In genomic region chr9:77744877-77745435, GRCh38 we compare ENCODE assay signal across 2 cellular contexts.
TF ChIP-seq lines count a peak whose summit lies in the region.

No MANE protein-coding gene starts in this region.

TF ChIP-seq in H1, 55 proteins besides CTCF, POLR2A, EP300 and RAD21:
- no peak for TF ChIP-seq SP1 (IDR thresholded peaks at IDR 0.05; ENCODE audit: low read depth, low read length)
- no peak for TF ChIP-seq ZNF274 (IDR thresholded peaks at IDR 0.05; ENCODE audit: borderline replicate concordance, extremely low read depth, low read length)
- no peak for TF ChIP-seq FOSL1 (IDR thresholded peaks at IDR 0.05; ENCODE audit: insufficient read depth, low read depth, low read length)
- TF ChIP-seq GABPA (IDR thresholded peaks at IDR 0.05; ENCODE audit: borderline replicate concordance, insufficient read depth, low read length), result no peak
- TF ChIP-seq KDM5A (IDR thresholded peaks at IDR 0.05; ENCODE audit: low read length), result no peak
- no peak for TF ChIP-seq CTBP2 (IDR thresholded peaks at IDR 0.05; ENCODE audit: borderline replicate concordance, insufficient read depth, insufficient read length, low read length)
- TF ChIP-seq POU5F1 (IDR thresholded peaks at IDR 0.05; ENCODE audit: low read depth, low read length), result no peak
- no peak for TF ChIP-seq CHD1 (IDR thresholded peaks at IDR 0.05; ENCODE audit: low read depth, low read length)
- TF ChIP-seq CBX8 (IDR thresholded peaks at IDR 0.05; ENCODE audit: borderline replicate concordance, low read depth, low read length), result no peak
- no peak for TF ChIP-seq SAP30 (IDR thresholded peaks at IDR 0.05; ENCODE audit: insufficient read depth, insufficient replicate concordance, low read length)
- no peak for TF ChIP-seq ATF3 (IDR thresholded peaks at IDR 0.05; ENCODE audit: insufficient read depth, low read depth, low read length)
- TF ChIP-seq KDM4A (IDR thresholded peaks at IDR 0.05; ENCODE audit: low read depth, low read length, severe bottlenecking), result no peak
- no peak for TF ChIP-seq RFX5 (IDR thresholded peaks at IDR 0.05; ENCODE audit: borderline replicate concordance, low read depth, low read length)
- no peak for TF ChIP-seq BRCA1 (IDR thresholded peaks at IDR 0.05; ENCODE audit: low read depth, low read length)
- TF ChIP-seq CHD2 (IDR thresholded peaks at IDR 0.05; ENCODE audit: low read length), result no peak
- TF ChIP-seq TBP (IDR thresholded peaks at IDR 0.05; ENCODE audit: low read depth, low read length), result no peak
- TF ChIP-seq RNF2 (IDR thresholded peaks at IDR 0.05; ENCODE audit: borderline replicate concordance, low read depth, low read length, missing control alignments, poor library complexity, severe bottlenecking), result no peak
TF ChIP-seq in H1: peak in this region for 0.

TF ChIP-seq in SK-N-SH, 30 proteins besides CTCF, POLR2A, EP300 and RAD21:
- TF ChIP-seq RFX5 (IDR thresholded peaks at IDR 0.05; ENCODE audit: low read length) (no peak), CHD2 (IDR thresholded peaks at IDR 0.05; ENCODE audit: low read length, partially characterized antibody) (no peak), FOSL2 (IDR thresholded peaks at IDR 0.05; ENCODE audit: borderline replicate concordance, low read depth) (no peak), MXI1 (IDR thresholded peaks at IDR 0.05; ENCODE audit: low read depth, low read length) (no peak), RCOR1 (IDR thresholded peaks at IDR 0.05; ENCODE audit: low read length) (no peak), REST (IDR thresholded peaks at IDR 0.05; ENCODE audit: low read depth, low read length) (no peak), ELF1 (IDR thresholded peaks at IDR 0.05) (no peak), SMC3 (IDR thresholded peaks at IDR 0.05; ENCODE audit: low read depth, low read length) (no peak), JUND (IDR thresholded peaks at IDR 0.05) (no peak), YY1 (IDR thresholded peaks at IDR 0.05; ENCODE audit: low read depth) (no peak), RXRA (IDR thresholded peaks at IDR 0.05; ENCODE audit: borderline replicate concordance, low read depth) (no peak), EZH2phosphoT487 (IDR thresholded peaks at IDR 0.05; ENCODE audit: borderline replicate concordance, low read depth) (no peak), GABPA (IDR thresholded peaks at IDR 0.05; ENCODE audit: low read depth) (no peak)
- TF ChIP-seq, protein P1, sequence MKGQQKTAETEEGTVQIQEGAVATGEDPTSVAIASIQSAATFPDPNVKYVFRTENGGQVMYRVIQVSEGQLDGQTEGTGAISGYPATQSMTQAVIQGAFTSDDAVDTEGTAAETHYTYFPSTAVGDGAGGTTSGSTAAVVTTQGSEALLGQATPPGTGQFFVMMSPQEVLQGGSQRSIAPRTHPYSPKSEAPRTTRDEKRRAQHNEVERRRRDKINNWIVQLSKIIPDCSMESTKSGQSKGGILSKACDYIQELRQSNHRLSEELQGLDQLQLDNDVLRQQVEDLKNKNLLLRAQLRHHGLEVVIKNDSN (IDR thresholded peaks at IDR 0.05; ENCODE audit: borderline replicate concordance, low read depth), result no peak
- TF ChIP-seq, protein P2, sequence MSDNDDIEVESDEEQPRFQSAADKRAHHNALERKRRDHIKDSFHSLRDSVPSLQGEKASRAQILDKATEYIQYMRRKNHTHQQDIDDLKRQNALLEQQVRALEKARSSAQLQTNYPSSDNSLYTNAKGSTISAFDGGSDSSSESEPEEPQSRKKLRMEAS (IDR thresholded peaks at IDR 0.05; ENCODE audit: low read depth), result no peak
- TF ChIP-seq, protein P3, sequence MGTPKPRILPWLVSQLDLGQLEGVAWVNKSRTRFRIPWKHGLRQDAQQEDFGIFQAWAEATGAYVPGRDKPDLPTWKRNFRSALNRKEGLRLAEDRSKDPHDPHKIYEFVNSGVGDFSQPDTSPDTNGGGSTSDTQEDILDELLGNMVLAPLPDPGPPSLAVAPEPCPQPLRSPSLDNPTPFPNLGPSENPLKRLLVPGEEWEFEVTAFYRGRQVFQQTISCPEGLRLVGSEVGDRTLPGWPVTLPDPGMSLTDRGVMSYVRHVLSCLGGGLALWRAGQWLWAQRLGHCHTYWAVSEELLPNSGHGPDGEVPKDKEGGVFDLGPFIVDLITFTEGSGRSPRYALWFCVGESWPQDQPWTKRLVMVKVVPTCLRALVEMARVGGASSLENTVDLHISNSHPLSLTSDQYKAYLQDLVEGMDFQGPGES (IDR thresholded peaks at IDR 0.05; ENCODE audit: low read depth, low read length), result no peak
- TF ChIP-seq, protein P4, sequence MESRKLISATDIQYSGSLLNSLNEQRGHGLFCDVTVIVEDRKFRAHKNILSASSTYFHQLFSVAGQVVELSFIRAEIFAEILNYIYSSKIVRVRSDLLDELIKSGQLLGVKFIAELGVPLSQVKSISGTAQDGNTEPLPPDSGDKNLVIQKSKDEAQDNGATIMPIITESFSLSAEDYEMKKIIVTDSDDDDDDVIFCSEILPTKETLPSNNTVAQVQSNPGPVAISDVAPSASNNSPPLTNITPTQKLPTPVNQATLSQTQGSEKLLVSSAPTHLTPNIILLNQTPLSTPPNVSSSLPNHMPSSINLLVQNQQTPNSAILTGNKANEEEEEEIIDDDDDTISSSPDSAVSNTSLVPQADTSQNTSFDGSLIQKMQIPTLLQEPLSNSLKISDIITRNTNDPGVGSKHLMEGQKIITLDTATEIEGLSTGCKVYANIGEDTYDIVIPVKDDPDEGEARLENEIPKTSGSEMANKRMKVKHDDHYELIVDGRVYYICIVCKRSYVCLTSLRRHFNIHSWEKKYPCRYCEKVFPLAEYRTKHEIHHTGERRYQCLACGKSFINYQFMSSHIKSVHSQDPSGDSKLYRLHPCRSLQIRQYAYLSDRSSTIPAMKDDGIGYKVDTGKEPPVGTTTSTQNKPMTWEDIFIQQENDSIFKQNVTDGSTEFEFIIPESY (IDR thresholded peaks at IDR 0.05; ENCODE audit: borderline replicate concordance, low read depth), result no peak
